In the genomic region with DNA sequence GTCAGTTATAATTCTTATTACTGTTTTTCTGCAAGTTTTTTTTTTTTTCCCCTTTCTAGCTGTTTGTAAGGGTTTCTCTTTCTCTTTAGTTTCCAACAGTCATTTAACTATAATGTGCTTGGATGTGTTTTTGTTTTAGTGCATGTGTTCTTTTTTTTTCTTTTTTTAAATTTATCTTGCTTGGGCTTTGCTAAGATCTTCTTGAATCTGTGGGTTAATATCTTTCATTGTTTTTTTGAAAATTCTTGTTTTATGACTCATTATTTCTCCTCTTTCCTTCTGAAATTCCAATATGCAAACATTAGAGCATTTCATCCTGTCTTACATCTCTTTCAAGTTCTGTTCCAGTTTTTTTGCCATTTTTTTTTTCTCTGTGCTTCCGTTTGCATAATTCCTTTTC, we compare ENCODE assay signal across 20 cellular contexts. TPM values are rescaled to one million over a fixed set of nuclear protein-coding genes. Genes with fewer than 3 reads are reported as not detected.
DNase-seq lines count a peak whose midpoint lies in the region; ATAC-seq and TF ChIP-seq lines count a peak whose summit lies in the region.
"Had no signal": no experiment of that assay in that cellular context is flagged by ENCODE, and none has a peak within 500 bp of the region (broad histone marks: within the 10 kb centered on the region; RNA-seq: fewer than 3 reads in every experiment).

No MANE protein-coding gene starts in this region.

- H3K9me3 ChIP-seq in PC-9 (ENCODE audit: insufficient read depth, low read depth), result peaks cover 14% of the 10 kb centered on the region; the same call in 1 of the 2 replicates
- no peaks in the 10 kb centered on the region for H3K9me3 ChIP-seq in upper lobe of left lung

- BruUV-seq in PC-9 (replicated peaks; lab: Mats Ljungman, UMichigan), result no TSS peak

- H3K27me3 ChIP-seq in PC-9 (ENCODE audit: insufficient read depth, low read depth), result no peaks in the 10 kb centered on the region
- H3K27me3 ChIP-seq in upper lobe of left lung, result no peaks in the 10 kb centered on the region

- H3K36me3 ChIP-seq in PC-9 (ENCODE audit: low read depth) (no peaks in the 10 kb centered on the region), upper lobe of left lung (no peaks in the 10 kb centered on the region)

- TF ChIP-seq EP300 in upper lobe of left lung (IDR thresholded peaks at IDR 0.05), result no peak

- 73 to 83% methylated on average over 1 of the region's 1 CpG for WGBS in upper lobe of left lung, 2 donors

- POLR2A ChIA-PET in PC-9 (lab: Charles Lee; ENCODE audit: unreplicated experiment), result interaction anchor here (0.6 kb wide), 1 partner anchor 40 kb away, joined by 6 read pairs; no protein-coding TSS in a partner anchor

- H3K4me2 ChIP-seq in PC-9, result no peak overlapping the region

- H3K9me2 ChIP-seq in PC-9 (ENCODE audit: insufficient read depth), result no peaks in the 10 kb centered on the region

- no peak for TF ChIP-seq POLR2A in upper lobe of left lung (IDR thresholded peaks at IDR 0.05)

- DNase-seq in ELR (ENCODE audit: low read depth) (peak; percentile 54), M059J (ENCODE audit: low read depth) (peak; percentile 14), fibroblast of pulmonary artery (ENCODE audit: low read depth) (peak; percentile 33), LoVo (ENCODE audit: low spot score) (no peak), PC-9 (no peak), upper lobe of left lung (no peak), SIG-M5 treated with dmso at 0.1 percent for 504 hours (lab: John Stamatoyannopoulos, UW; ENCODE audit: unreplicated experiment) (no peak)
- DNase-seq: C1 segment of cervical spinal cord; Calu3; CD8-positive, alpha-beta T cell; DMS153; HFFc6; NCI-H1092 treated with DMSO at 0.1 percent for 48 hours; NCI-H2029 treated with DMSO at 0.1 percent for 48 hours; NCI-H226; NCI-H510A treated with DMSO at 0.1 percent for 48 hours; SW 1271 had no signal

- no peaks in the 10 kb centered on the region for H3K79me2 ChIP-seq in PC-9 (ENCODE audit: low read depth)

- no peak for TF ChIP-seq CTCF in fibroblast of pulmonary artery (IDR thresholded peaks at IDR 0.05; ENCODE audit: low read length, missing control alignments)
- TF ChIP-seq CTCF in PC-9 (conservative IDR thresholded peaks at IDR 0.05), result no peak
- TF ChIP-seq CTCF in upper lobe of left lung (IDR thresholded peaks at IDR 0.05), result no peak

- intact Hi-C loops in PC-9 (cut with micrococcal nuclease; ENCODE audit: unreplicated experiment), result no loop called here

- H3F3A ChIP-seq in PC-9 (ENCODE audit: insufficient read depth, low read depth), result peaks cover 25% of the 10 kb centered on the region; the same call in 1 of the 2 replicates

- H4K20me1 ChIP-seq in PC-9 (ENCODE audit: insufficient read depth), result no peaks in the 10 kb centered on the region; the same call in 1 of the 2 replicates

- H3K4me3 ChIP-seq in fibroblast of pulmonary artery (replicated peaks; ENCODE audit: low read depth, low read length) (no peak overlapping the region), PC-9 (no peak overlapping the region), upper lobe of left lung (no peak overlapping the region)
- H3K4me3 ChIP-seq: GM12878 had no signal

- no peak overlapping the region for H3K27ac ChIP-seq in PC-9
- H3K27ac ChIP-seq in upper lobe of left lung, result no peak overlapping the region

- CTCF ChIA-PET in PC-9 (lab: Charles Lee), result interaction anchor here (0.7 kb wide), 1 partner anchor 375 kb away, joined by 3 read pairs; no protein-coding TSS in a partner anchor

- no peak for ATAC-seq in upper lobe of left lung (ENCODE audit: low FRiP score in 2 of 2)
- ATAC-seq: CD8-positive, alpha-beta T cell; GM12878; Right ventricle myocardium inferior had no signal

- H2AFZ ChIP-seq in PC-9, result no peak overlapping the region

- H3K4me1 ChIP-seq in PC-9 (replicated peaks; ENCODE audit: insufficient read depth) (peaks cover 10% of the 10 kb centered on the region; the same call in 1 of the 2 replicates), upper lobe of left lung (no peaks in the 10 kb centered on the region)

RNA-seq across cellular contexts. Expression of gene HK1, which starts 5.7 kb away (rescaled TPM):
- 46.9 and 70.9 TPM in 2 replicates for total RNA-seq in M059J (2014; rRNA removed; shearing (Covaris generic))
- total RNA-seq in PC-9 (2021) (128 and 140 TPM in 2 replicates), upper lobe of left lung (10 to 100 TPM; 60.8 to 98.5 (median 88.9) TPM)

RNA-seq across cellular contexts. Expression of gene HKDC1, which starts 52.5 kb away (rescaled TPM):
- 0.27 and 3.4 TPM in 2 replicates for total RNA-seq in M059J (2014; rRNA removed; shearing (Covaris generic))
- total RNA-seq in PC-9 (2021) (173 and 178 TPM in 2 replicates), upper lobe of left lung (10 to 100 TPM in 2 of 6 donors, 1 to 10 TPM in 4; 3.2 to 12.6 (median 7.5) TPM)
- total RNA-seq: OCI-LY7, Right ventricle myocardium inferior had no signal

Comparison
In these comparisons a context has a peak if more than half of its experiments do, and no peak if none do; other contexts are left out.
1. DNase-seq: peak in ELR (single experiment), M059J (single experiment) and fibroblast of pulmonary artery (single experiment); none in LoVo (single experiment), PC-9 (0 of 2), upper lobe of left lung (0 of 2) and SIG-M5 treated with dmso at 0.1 percent for 504 hours (single experiment).
2. RNA of gene HKDC1, which starts 52.5 kb away (total RNA-seq): 173 to 178 TPM in PC-9; 3.2 to 12.6 TPM in upper lobe of left lung and 0.27 to 3.4 TPM in M059J; every median in the first group is over 10 times any median in the second.